ENCODE assay signal across 8 cellular contexts in genomic region chr15:65303687-65304392, GRCh38. TPM values are rescaled to one million over a fixed set of nuclear protein-coding genes. Genes with fewer than 3 reads are reported as not detected.
DNase-seq lines count a peak whose midpoint lies in the region; ATAC-seq and TF ChIP-seq lines count a peak whose summit lies in the region.

No MANE protein-coding gene starts in this region.

- peak; percentile 62 for DNase-seq in ELR (ENCODE audit: low read depth)
- DNase-seq in NCI-H748 (lab: John Stamatoyannopoulos, UW; ENCODE audit: unreplicated experiment), result peak; percentile 63
- DNase-seq in activated T-cell treated with anti-CD3 and anti-CD28 coated beads, Interleukin-2, amount 50 U/mL, for 4 hours, result no peak
- DNase-seq in fibroblast of the aortic adventitia (ENCODE audit: low read depth), result peak; percentile 62
- DNase-seq in upper lobe of left lung, result peak in 1 of 2 donors; percentile 73
- DNase-seq in central memory CD4-positive, alpha-beta T cell, result no peak

- no peaks in the 10 kb centered on the region for H3K9me2 ChIP-seq in neural cell (ENCODE audit: insufficient read depth, low read length)

- H3K79me2 ChIP-seq in neural cell (replicated peaks; ENCODE audit: insufficient read depth, low read length), result no peaks in the 10 kb centered on the region

- TF ChIP-seq RAD21 in neural cell (conservative IDR thresholded peaks at IDR 0.05), result no peak

- H3K9ac ChIP-seq in neural cell (ENCODE audit: low read length), result peak overlapping the region; percentile 59

- no peaks in the 10 kb centered on the region for H3K27me3 Mint-ChIP-seq in activated T-cell treated with anti-CD3 and anti-CD28 coated beads, Interleukin-2, amount 50 U/mL, for 4 hours (ENCODE audit: low read depth)

- H3K9me3 ChIP-seq in neural cell (ENCODE audit: low read length) (no peaks in the 10 kb centered on the region), upper lobe of left lung (no peaks in the 10 kb centered on the region)

- H3K27ac ChIP-seq in neural cell (ENCODE audit: low read length), result peak overlapping the region; percentile 78
- H3K27ac ChIP-seq in upper lobe of left lung, result peak overlapping the region; percentile 68 to 90 (median 84)

- H3K36me3 ChIP-seq in neural cell (ENCODE audit: insufficient read depth, low read length) (no peaks in the 10 kb centered on the region), upper lobe of left lung (no peaks in the 10 kb centered on the region)

- no peaks in the 10 kb centered on the region for H3K36me3 Mint-ChIP-seq in activated T-cell treated with anti-CD3 and anti-CD28 coated beads, Interleukin-2, amount 50 U/mL, for 4 hours (ENCODE audit: insufficient read depth)

- 2 to 3% methylated on average over 25 of the region's 25 CpGs for WGBS in upper lobe of left lung, 2 donors

- H3K4me2 ChIP-seq in neural cell (ENCODE audit: low read length), result peak overlapping the region; percentile 57

- TF ChIP-seq EP300 in neural cell (conservative IDR thresholded peaks at IDR 0.05; ENCODE audit: poor library complexity, severe bottlenecking) (no peak), upper lobe of left lung (IDR thresholded peaks at IDR 0.05) (no peak)

- no peaks in the 10 kb centered on the region for H4K20me1 ChIP-seq in neural cell (ENCODE audit: insufficient read depth)

- no peak for TF ChIP-seq POLR2A in upper lobe of left lung (IDR thresholded peaks at IDR 0.05)

- no peaks in the 10 kb centered on the region for H3K9me3 Mint-ChIP-seq in activated T-cell treated with anti-CD3 and anti-CD28 coated beads, Interleukin-2, amount 50 U/mL, for 4 hours

- no peak for TF ChIP-seq CTCF in fibroblast of the aortic adventitia (IDR thresholded peaks at IDR 0.05; ENCODE audit: insufficient read depth, low read length)
- TF ChIP-seq CTCF in neural cell (IDR thresholded peaks at IDR 0.05; ENCODE audit: poor library complexity, severe bottlenecking), result no peak
- no peak for TF ChIP-seq CTCF in upper lobe of left lung (IDR thresholded peaks at IDR 0.05)

- peak overlapping the region; percentile 92 for H3K4me3 Mint-ChIP-seq in activated T-cell treated with anti-CD3 and anti-CD28 coated beads, Interleukin-2, amount 50 U/mL, for 4 hours

- ATAC-seq in HG02885 (IDR thresholded peaks at IDR 0.05; ENCODE audit: poor library complexity, unreplicated experiment) (peak; percentile 2), upper lobe of left lung (ENCODE audit: low FRiP score in 2 of 2) (peak; percentile 56 to 65)
- ATAC-seq in activated T-cell treated with anti-CD3 and anti-CD28 coated beads, Interleukin-2, amount 50 U/mL, for 4 hours, result no peak

- H3F3A ChIP-seq in neural cell (ENCODE audit: insufficient read depth, low read length, poor library complexity, severe bottlenecking), result no peaks in the 10 kb centered on the region

- H2AFZ ChIP-seq in neural cell (ENCODE audit: low read depth, low read length), result peak overlapping the region; percentile 0

- peaks cover 30% of the 10 kb centered on the region for H3K4me1 Mint-ChIP-seq in activated T-cell treated with anti-CD3 and anti-CD28 coated beads, Interleukin-2, amount 50 U/mL, for 4 hours (ENCODE audit: low read depth)

- peak overlapping the region; percentile 58 for H3K4me3 ChIP-seq in fibroblast of the aortic adventitia (ENCODE audit: low read depth, low read length)
- peak overlapping the region; percentile 57 for H3K4me3 ChIP-seq in neural cell (ENCODE audit: low read length)
- peak overlapping the region; percentile 8 to 54 (median 51) for H3K4me3 ChIP-seq in upper lobe of left lung

- H3K27me3 ChIP-seq in neural cell (ENCODE audit: insufficient read depth, low read depth, low read length) (no peaks in the 10 kb centered on the region), upper lobe of left lung (no peaks in the 10 kb centered on the region)

- H3K4me1 ChIP-seq in upper lobe of left lung, result peaks cover 13 to 16% (median 14%) of the 10 kb centered on the region in 4 donors

TF ChIP-seq in neural cell, 6 proteins besides CTCF, POLR2A, EP300 and RAD21:
- TF ChIP-seq POLR2AphosphoS5 (IDR thresholded peaks at IDR 0.05), result no peak
- TF ChIP-seq SMC3 (conservative IDR thresholded peaks at IDR 0.05; ENCODE audit: poor library complexity), result no peak
- no peak for TF ChIP-seq EZH2 (IDR thresholded peaks at IDR 0.05; ENCODE audit: borderline replicate concordance, insufficient read depth, low read length, poor library complexity, severe bottlenecking)
- no peak for TF ChIP-seq MXI1 (conservative IDR thresholded peaks at IDR 0.05; ENCODE audit: poor library complexity, severe bottlenecking)
- TF ChIP-seq REST (IDR thresholded peaks at IDR 0.05; ENCODE audit: borderline replicate concordance), result no peak
- TF ChIP-seq TAF1 (IDR thresholded peaks at IDR 0.05; ENCODE audit: low read depth), result no peak

RNA-seq across cellular contexts. Expression of gene RNU5B-1, which starts 0.6 kb away (rescaled TPM):
- total RNA-seq in activated T-cell treated with anti-CD3 and anti-CD28 coated beads, Interleukin-2, amount 50 U/mL, for 4 hours, result 10 to 100 TPM in 1 of 3 donors, not detected in 2; 14.0 TPM
- total RNA-seq in fibroblast of the aortic adventitia (ENCODE audit: low replicate concordance), result not detected in 2 replicates
- not detected in 2 replicates for polyA plus RNA-seq in neural cell
- not detected in 2 replicates for polyA minus RNA-seq in neural cell
- 10 to 100 TPM in 2 of 6 donors, not detected in 4; 22.5 to 38.1 TPM for total RNA-seq in upper lobe of left lung

RNA-seq across cellular contexts. Expression of gene RNU5A-1, which starts 8.0 kb away (rescaled TPM):
- total RNA-seq in activated T-cell treated with anti-CD3 and anti-CD28 coated beads, Interleukin-2, amount 50 U/mL, for 4 hours, result not detected
- total RNA-seq in fibroblast of the aortic adventitia (ENCODE audit: low replicate concordance) (not detected in 2 replicates), upper lobe of left lung (not detected)
- polyA plus RNA-seq in neural cell, result not detected in 2 replicates
- polyA minus RNA-seq in neural cell, result not detected in 2 replicates

RNA-seq across cellular contexts. Expression of gene PARP16, which starts 17.2 kb away (rescaled TPM):
- 10 to 100 TPM; 10.5 to 14.1 (median 10.9) TPM for total RNA-seq in activated T-cell treated with anti-CD3 and anti-CD28 coated beads, Interleukin-2, amount 50 U/mL, for 4 hours
- total RNA-seq in fibroblast of the aortic adventitia (ENCODE audit: low replicate concordance), result 2.0 and 4.7 TPM in 2 replicates
- 17.0 and 19.8 TPM in 2 replicates for polyA plus RNA-seq in neural cell
- polyA minus RNA-seq in neural cell, result 13.9 and 15.6 TPM in 2 replicates
- 10 to 100 TPM in 1 of 6 donors, 1 to 10 TPM in 5; 6.3 to 20.6 (median 7.9) TPM for total RNA-seq in upper lobe of left lung

Comparison
In these comparisons a context has a peak if more than half of its experiments do, and no peak if none do; other contexts are left out.
1. DNase-seq: peak in ELR (single experiment), NCI-H748 (single experiment) and fibroblast of the aortic adventitia (single experiment); none in activated T-cell treated with anti-CD3 and anti-CD28 coated beads, Interleukin-2, amount 50 U/mL, for 4 hours (single experiment) and central memory CD4-positive, alpha-beta T cell (single experiment).
2. ATAC-seq: peak in HG02885 (single experiment) and upper lobe of left lung (2 of 2); none in activated T-cell treated with anti-CD3 and anti-CD28 coated beads, Interleukin-2, amount 50 U/mL, for 4 hours (0 of 2).
3. Peak in every context shown above with its lines, with median percentiles within 50 percentile points of each other: H3K4me3 ChIP-seq.